ENCODE assay signal across 5 cellular contexts in genomic region chr6:116816336-116816735, GRCh38. TPM values are rescaled to one million over a fixed set of nuclear protein-coding genes. Genes with fewer than 3 reads are reported as not detected.
"Had no signal": no experiment of that assay in that cellular context is flagged by ENCODE, and none has a peak within 500 bp of the region (broad histone marks: within the 10 kb centered on the region; RNA-seq: fewer than 3 reads in every experiment).

No MANE protein-coding gene starts in this region.

RNA-seq across cellular contexts. Expression of gene GPRC6A, which starts 12.5 kb away (rescaled TPM):
- polyA plus RNA-seq: cardiac muscle cell, endothelial cell of umbilical vein, esophagus, fibroblast of lung, heart right ventricle had no signal
